ENCODE assay signal across 20 cellular contexts in the genomic region with DNA sequence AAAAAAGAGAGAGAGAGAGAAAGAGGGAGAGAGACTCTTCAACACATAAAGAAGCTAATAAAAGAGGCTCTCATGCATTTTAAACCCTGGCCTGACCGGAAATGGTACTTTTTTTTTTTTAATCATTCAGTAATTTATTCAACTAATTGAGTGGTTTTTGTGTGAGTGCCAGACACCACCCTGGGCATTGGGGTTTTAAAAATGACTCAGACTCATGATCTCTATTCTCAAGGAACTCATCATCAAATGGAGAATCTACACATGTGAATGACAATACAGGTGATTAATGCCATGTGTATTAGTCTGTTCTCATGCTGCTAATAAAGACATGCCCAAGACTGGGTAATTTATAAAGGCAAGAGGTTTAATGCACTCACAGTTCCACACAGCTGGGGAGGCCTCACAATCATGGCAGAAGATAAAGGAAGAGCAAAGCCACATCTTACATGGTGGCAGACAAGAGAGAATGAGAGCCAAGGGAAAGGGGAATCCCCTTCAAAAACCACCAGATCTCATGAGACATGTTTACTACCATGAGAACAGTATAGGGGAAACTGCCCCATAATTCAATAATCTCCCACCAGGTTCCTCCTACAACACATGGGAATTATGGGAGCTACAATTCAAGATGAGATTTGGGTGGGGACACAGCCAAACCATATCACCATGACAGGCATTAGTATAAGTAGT.
"Had no signal": no experiment of that assay in that cellular context is flagged by ENCODE, and none has a peak within 500 bp of the region (broad histone marks: within the 10 kb centered on the region; RNA-seq: fewer than 3 reads in every experiment).

No MANE protein-coding gene starts in this region.

- H3K4me1 Mint-ChIP-seq: naive thymus-derived CD4-positive, alpha-beta T cell; stimulated activated memory B cell treated with anti-CD40 and anti-IgM and Interleukin-4, amounts not matched to agents 10 μg/mL and 1 μg/mL and 100 μg/mL, for 72 hours; stimulated activated naive CD8-positive, alpha-beta T cell treated with anti-CD3 and anti-CD28 coated beads, Interleukin-15, amount 100 ng/mL, for 72 hours had no signal

- H3K36me3 Mint-ChIP-seq: stimulated activated memory B cell treated with anti-CD40 and anti-IgM and Interleukin-4, amounts not matched to agents 10 μg/mL and 1 μg/mL and 100 μg/mL, for 72 hours had no signal

- H3K27ac ChIP-seq: colonic mucosa, spleen, thoracic aorta, transverse colon had no signal

- H3K4me3 Mint-ChIP-seq: naive thymus-derived CD4-positive, alpha-beta T cell; stimulated activated memory B cell treated with anti-CD40 and anti-IgM and Interleukin-4, amounts not matched to agents 10 μg/mL and 1 μg/mL and 100 μg/mL, for 72 hours; stimulated activated naive CD8-positive, alpha-beta T cell treated with anti-CD3 and anti-CD28 coated beads, Interleukin-15, amount 100 ng/mL, for 72 hours had no signal

- H3K36me3 ChIP-seq: colonic mucosa, gastroesophageal sphincter, spleen, thoracic aorta, transverse colon had no signal

- ATAC-seq: left colon; naive thymus-derived CD4-positive, alpha-beta T cell; sciatic nerve; stimulated activated memory B cell treated with anti-CD40 and anti-IgM and Interleukin-4, amounts not matched to agents 10 μg/mL and 1 μg/mL and 100 μg/mL, for 72 hours; stimulated activated naive CD8-positive, alpha-beta T cell treated with anti-CD3 and anti-CD28 coated beads, Interleukin-15, amount 100 ng/mL, for 72 hours had no signal

- H3K27ac Mint-ChIP-seq: naive thymus-derived CD4-positive, alpha-beta T cell; stimulated activated memory B cell treated with anti-CD40 and anti-IgM and Interleukin-4, amounts not matched to agents 10 μg/mL and 1 μg/mL and 100 μg/mL, for 72 hours had no signal

- H3K27me3 ChIP-seq: colonic mucosa, gastroesophageal sphincter, spleen, transverse colon had no signal

- H3K9me3 ChIP-seq: colonic mucosa, gastroesophageal sphincter, thoracic aorta, transverse colon had no signal

- H3K4me3 ChIP-seq: colonic mucosa, gastroesophageal sphincter, lung, spleen, thoracic aorta, transverse colon had no signal

- DNase-seq: cerebellar nuclear complex; colonic mucosa; dermis blood vessel endothelial cell; glutamatergic neuron; kidney; left colon; left ventricle myocardium superior; mesendoderm; naive thymus-derived CD4-positive, alpha-beta T cell; spleen; stimulated activated CD4-positive, alpha-beta T cell treated with anti-CD3 and anti-CD28 coated beads, Interleukin-15, amount 100 ng/mL, for 24 hours; stimulated activated CD4-positive, alpha-beta T cell treated with anti-CD3 and anti-CD28 coated beads, Interleukin-1b, Interleukin-23, amount 100 ng/mL, for 48 hours; stimulated activated CD4-positive, alpha-beta T cell treated with anti-CD3 and anti-CD28 coated beads, Interleukin-4, amount 100 ng/mL, for 24 hours; stimulated activated naive CD8-positive, alpha-beta T cell treated with anti-CD3 and anti-CD28 coated beads, Interleukin-15, amount 100 ng/mL, for 72 hours; transverse colon had no signal

- H3K4me1 ChIP-seq: colonic mucosa, spleen had no signal
